8 cellular contexts compared by ENCODE assay signal in genomic region chr10:128263891-128264688, GRCh38.
A peak's percentile ranks its signal among the peaks of the same experiment; 100 is the strongest.
DNase-seq lines count a peak whose midpoint lies in the region; ATAC-seq and TF ChIP-seq lines count a peak whose summit lies in the region.

No MANE protein-coding gene starts in this region.

- H3F3A ChIP-seq in smooth muscle cell (ENCODE audit: low read depth), result no peaks in the 10 kb centered on the region

- POLR2A ChIA-PET in activated naive CD8-positive, alpha-beta T cell treated with anti-CD3 and anti-CD28 coated beads, Interleukin-2, amount 10 ng/mL, durations not matched to agents 7 days and 5 days (lab: Charles Lee), result no interaction called here

- no peak overlapping the region for H3K27ac Mint-ChIP-seq in activated naive CD8-positive, alpha-beta T cell treated with anti-CD3 and anti-CD28 coated beads, Interleukin-2, amount 10 ng/mL, durations not matched to agents 7 days and 5 days

- DNase-seq in NCI-H146 (lab: John Stamatoyannopoulos, UW) (peak; percentile 32), NCI-H146 treated with DMSO at 0.1 percent for 48 hours (lab: John Stamatoyannopoulos, UW; ENCODE audit: unreplicated experiment) (no peak), RKO (ENCODE audit: low spot score) (peak; percentile 66), right atrium auricular region (ENCODE audit: low spot score) (peak; percentile 70), smooth muscle cell (lab: John Stamatoyannopoulos, UW; ENCODE audit: unreplicated experiment) (peak; percentile 3)
- peak; percentile 59 for DNase-seq in activated naive CD8-positive, alpha-beta T cell treated with anti-CD3 and anti-CD28 coated beads, Interleukin-2, amount 10 ng/mL, durations not matched to agents 7 days and 5 days

- H3K9me3 ChIP-seq in right atrium auricular region, result no peaks in the 10 kb centered on the region
- no peaks in the 10 kb centered on the region for H3K9me3 ChIP-seq in smooth muscle cell (replicated peaks; ENCODE audit: low read depth)

- ATAC-seq in HG03342 (IDR thresholded peaks at IDR 0.05; ENCODE audit: unreplicated experiment) (peak; percentile 72), GM21717 (IDR thresholded peaks at IDR 0.05; ENCODE audit: unreplicated experiment) (no peak)
- no peak for ATAC-seq in activated naive CD8-positive, alpha-beta T cell treated with anti-CD3 and anti-CD28 coated beads, Interleukin-2, amount 10 ng/mL, durations not matched to agents 7 days and 5 days (ENCODE audit: low read depth)

- H3K4me3 ChIP-seq in right atrium auricular region (no peak overlapping the region), smooth muscle cell (no peak overlapping the region)

- no peak overlapping the region for H3K4me3 Mint-ChIP-seq in activated naive CD8-positive, alpha-beta T cell treated with anti-CD3 and anti-CD28 coated beads, Interleukin-2, amount 10 ng/mL, durations not matched to agents 7 days and 5 days

- no peaks in the 10 kb centered on the region for H3K36me3 Mint-ChIP-seq in activated naive CD8-positive, alpha-beta T cell treated with anti-CD3 and anti-CD28 coated beads, Interleukin-2, amount 10 ng/mL, durations not matched to agents 7 days and 5 days

- H3K27ac ChIP-seq in right atrium auricular region (no peak overlapping the region), smooth muscle cell (ENCODE audit: low read depth) (no peak overlapping the region)

- no peak overlapping the region for H3K9ac ChIP-seq in smooth muscle cell (ENCODE audit: low read depth)

- no peaks in the 10 kb centered on the region for H3K9me3 Mint-ChIP-seq in activated naive CD8-positive, alpha-beta T cell treated with anti-CD3 and anti-CD28 coated beads, Interleukin-2, amount 10 ng/mL, durations not matched to agents 7 days and 5 days

- peaks cover 0 to 2% of the 10 kb centered on the region in 2 donors for H3K27me3 ChIP-seq in right atrium auricular region
- H3K27me3 ChIP-seq in smooth muscle cell (ENCODE audit: low read depth), result peaks cover 45% of the 10 kb centered on the region

- H3K36me3 ChIP-seq in right atrium auricular region (no peaks in the 10 kb centered on the region), smooth muscle cell (ENCODE audit: low read depth) (no peaks in the 10 kb centered on the region)

- no peak overlapping the region for H2AFZ ChIP-seq in smooth muscle cell (ENCODE audit: low read depth)

- H3K4me2 ChIP-seq in smooth muscle cell, result no peak overlapping the region

- H3K4me1 ChIP-seq in right atrium auricular region, result no peaks in the 10 kb centered on the region
- H3K4me1 ChIP-seq in smooth muscle cell (ENCODE audit: low read depth), result no peaks in the 10 kb centered on the region

- no peaks in the 10 kb centered on the region for H3K4me1 Mint-ChIP-seq in activated naive CD8-positive, alpha-beta T cell treated with anti-CD3 and anti-CD28 coated beads, Interleukin-2, amount 10 ng/mL, durations not matched to agents 7 days and 5 days

- TF ChIP-seq CTCF in right atrium auricular region (IDR thresholded peaks at IDR 0.05) (peak; percentile 43 to 71), smooth muscle cell (IDR thresholded peaks at IDR 0.05; ENCODE audit: borderline replicate concordance, insufficient read depth, poor library complexity, severe bottlenecking) (peak; percentile 59)

- no peaks in the 10 kb centered on the region for H3K79me2 ChIP-seq in smooth muscle cell (ENCODE audit: low read depth)

- 46% methylated on average over 13 of the region's 13 CpGs for WGBS in smooth muscle cell (ENCODE audit: low lambda C conversion rate)

- H3K27me3 Mint-ChIP-seq in activated naive CD8-positive, alpha-beta T cell treated with anti-CD3 and anti-CD28 coated beads, Interleukin-2, amount 10 ng/mL, durations not matched to agents 7 days and 5 days, result peaks cover 47% of the 10 kb centered on the region

- H4K20me1 ChIP-seq in smooth muscle cell (ENCODE audit: low read depth), result no peaks in the 10 kb centered on the region
